ENCODE assay signal across 9 cellular contexts in genomic region chr16:31052131-31052530, GRCh38. TPM values are rescaled to one million over a fixed set of nuclear protein-coding genes. Genes with fewer than 3 reads are reported as not detected.
DNase-seq lines count a peak whose midpoint lies in the region; ATAC-seq, FAIRE-seq and TF ChIP-seq lines count a peak whose summit lies in the region.
"Had no signal": no experiment of that assay in that cellular context is flagged by ENCODE, and none has a peak within 500 bp of the region (broad histone marks: within the 10 kb centered on the region; RNA-seq: fewer than 3 reads in every experiment).

No MANE protein-coding gene starts in this region.

- intact Hi-C loops in endothelial cell of umbilical vein (cut with micrococcal nuclease) (no loop called here), psoas muscle (cut with DNase I) (loop anchor here in 1 of 2 donors (10.0 kb wide), 1 partner anchor 57 kb away; no protein-coding TSS in a partner anchor), dorsolateral prefrontal cortex (cut with DNase I) (no loop called here)

- POLR2A ChIA-PET in endothelial cell of umbilical vein (lab: Charles Lee) = no interaction called here

- H4K20me1 ChIP-seq in GM23248 (ENCODE audit: insufficient read depth) = no peaks in the 10 kb centered on the region
- H4K20me1 ChIP-seq in endothelial cell of umbilical vein (replicated peaks; ENCODE audit: control insufficient read depth, extremely low read depth, insufficient read depth, low read length) = no peaks in the 10 kb centered on the region

- BruUV-seq in endothelial cell of umbilical vein (replicated peaks; lab: Mats Ljungman, UMichigan) = no TSS peak

- H3K27me3 ChIP-seq in GM23248 (replicated peaks; ENCODE audit: insufficient read depth) = no peaks in the 10 kb centered on the region
- no peaks in the 10 kb centered on the region for H3K27me3 ChIP-seq in endothelial cell of umbilical vein (ENCODE audit: control insufficient read depth in 2 of 2, insufficient read depth in 2 of 2, low read length in 2 of 2)
- no peaks in the 10 kb centered on the region for H3K27me3 ChIP-seq in psoas muscle (ENCODE audit: insufficient read depth in 3 of 3, low read length in 2 of 3)
- H3K27me3 ChIP-seq in dorsolateral prefrontal cortex = no peaks in the 10 kb centered on the region
- H3K27me3 ChIP-seq: heart left ventricle had no signal

- H3K9me1 ChIP-seq in endothelial cell of umbilical vein (replicated peaks; ENCODE audit: control insufficient read depth, extremely low read depth, insufficient read depth, low read length) = no peaks in the 10 kb centered on the region

- in situ Hi-C loops in GM23248 (cut with MboI) = no loop called here

- H3K9ac ChIP-seq in GM23248 (peak overlapping the region; percentile 65), endothelial cell of umbilical vein (replicated peaks; ENCODE audit: extremely low read depth, insufficient read depth, low read length) (no peak overlapping the region)

- H3K4me1 ChIP-seq in GM23248 (ENCODE audit: insufficient read depth) = peaks cover 14% of the 10 kb centered on the region
- peaks cover 2% of the 10 kb centered on the region for H3K4me1 ChIP-seq in endothelial cell of umbilical vein (ENCODE audit: control insufficient read depth, extremely low read depth, insufficient read depth, low read length)
- no peaks in the 10 kb centered on the region for H3K4me1 ChIP-seq in psoas muscle

- H3K27ac ChIP-seq in GM23248 = peak overlapping the region; percentile 86
- no peak overlapping the region for H3K27ac ChIP-seq in endothelial cell of umbilical vein (ENCODE audit: insufficient read depth, low read depth, low read length)
- H3K27ac ChIP-seq in psoas muscle = no peak overlapping the region
- H3K27ac ChIP-seq in dorsolateral prefrontal cortex = no peak overlapping the region

- H2AFZ ChIP-seq in GM23248 (peak overlapping the region; percentile 26; the same call in 1 of the 2 replicates), endothelial cell of umbilical vein (ENCODE audit: low read depth, low read length) (no peak overlapping the region)

- peak; percentile 50 to 76 (median 64) for ATAC-seq in psoas muscle
- ATAC-seq in GM21723 (IDR thresholded peaks at IDR 0.05; ENCODE audit: unreplicated experiment) = no peak
- no peak for ATAC-seq in GM19452 (IDR thresholded peaks at IDR 0.05; ENCODE audit: unreplicated experiment)

- H3K36me3 ChIP-seq in GM23248 (ENCODE audit: low read depth) = no peaks in the 10 kb centered on the region
- no peaks in the 10 kb centered on the region for H3K36me3 ChIP-seq in endothelial cell of umbilical vein (ENCODE audit: control insufficient read depth in 2 of 2, extremely low read depth in 1 of 2, insufficient read depth in 2 of 2, low read length in 2 of 2)
- no peaks in the 10 kb centered on the region for H3K36me3 ChIP-seq in psoas muscle (ENCODE audit: insufficient read depth in 1 of 2, low read depth in 1 of 2)
- H3K36me3 ChIP-seq: heart left ventricle had no signal

- H3K79me2 ChIP-seq in GM23248 (ENCODE audit: insufficient read depth) (no peaks in the 10 kb centered on the region), endothelial cell of umbilical vein (ENCODE audit: control insufficient read depth, insufficient read depth, low read length) (no peaks in the 10 kb centered on the region)

- H3K9me3 ChIP-seq in GM23248 (ENCODE audit: low read depth) (no peaks in the 10 kb centered on the region), endothelial cell of umbilical vein (replicated peaks; ENCODE audit: control insufficient read depth, insufficient read depth, low read length) (no peaks in the 10 kb centered on the region), psoas muscle (no peaks in the 10 kb centered on the region)
- H3K9me3 ChIP-seq: heart left ventricle had no signal

- TF ChIP-seq CTCF in endothelial cell of umbilical vein (IDR thresholded peaks at IDR 0.05; ENCODE audit: extremely low read depth in 1 of 2, insufficient read depth in 1 of 2, low read depth in 1 of 2, low read length in 2 of 2) (no peak), psoas muscle (IDR thresholded peaks at IDR 0.05) (no peak), dorsolateral prefrontal cortex (IDR thresholded peaks at IDR 0.05 in 54 of 56, conservative IDR thresholded peaks at IDR 0.05 in 2 of 56; ENCODE audit: low read depth in 1 of 56, partially characterized antibody in 56 of 56) (no peak)

- FAIRE-seq in endothelial cell of umbilical vein (lab: Jason Lieb, UNC) = peak; percentile 56

- no peaks in the 10 kb centered on the region for H3K9me2 ChIP-seq in GM23248 (ENCODE audit: insufficient read depth)

- dilution Hi-C loops in endothelial cell of umbilical vein (cut with MboI; ENCODE audit: extremely low pct_ligation_motif_present, low sequenced_read_pairs) = no loop called here

- CTCF ChIA-PET in endothelial cell of umbilical vein (lab: Charles Lee) = no interaction called here

- H3K4me3 ChIP-seq in GM23248 (no peak overlapping the region), endothelial cell of umbilical vein (replicated peaks in 1 of 3; ENCODE audit: insufficient read depth in 1 of 3, low read depth in 1 of 3, low read length in 3 of 3) (no peak overlapping the region), psoas muscle (no peak overlapping the region), dorsolateral prefrontal cortex (no peak overlapping the region)
- H3K4me3 ChIP-seq: heart left ventricle had no signal

- DNase-seq in GM23248 = peak; percentile 97
- peak; percentile 76 for DNase-seq in NCI-H460 (ENCODE audit: extremely low read depth, low read depth)
- peak; percentile 37 for DNase-seq in endothelial cell of umbilical vein (ENCODE audit: low read depth, low spot score)
- no peak for DNase-seq in psoas muscle
- DNase-seq in dorsolateral prefrontal cortex = no peak
- DNase-seq: heart left ventricle, NCI-H69 had no signal

- H3F3A ChIP-seq in GM23248 (ENCODE audit: insufficient read depth) = peaks cover 18% of the 10 kb centered on the region

- H3K4me2 ChIP-seq in GM23248 (ENCODE audit: unreplicated experiment) = peak overlapping the region; percentile 29
- no peak overlapping the region for H3K4me2 ChIP-seq in endothelial cell of umbilical vein (ENCODE audit: insufficient read depth, low read length)

- 0% methylated on average over 2 of the region's 2 CpGs for WGBS in GM23248 (ENCODE audit: low coverage in 1 of 2, low lambda C conversion rate in 2 of 2, missing lambda C conversion rate in 2 of 2), 2 experiments
- WGBS in psoas muscle, 3 donors = 27 to 38% (median 35%) methylated on average over 2 of the region's 2 CpGs

- no peak for TF ChIP-seq POLR2A in endothelial cell of umbilical vein (IDR thresholded peaks at IDR 0.05; ENCODE audit: low read depth, low read length)

RNA-seq across cellular contexts. Expression of gene STX4, which starts 18.8 kb away (rescaled TPM):
- total RNA-seq in GM23248 (2014; rRNA removed; shearing (Covaris generic)) = 24.9 and 25.8 TPM in 2 replicates
- polyA plus RNA-seq in GM23248 (2016; fragmentation: Nextera tagmentation; extraction: Ambion mirVana) (49.3 and 52.1 TPM in 2 replicates), endothelial cell of umbilical vein (49.4 and 49.5 TPM in 2 replicates), psoas muscle (100 to 1,000 TPM in 1 of 3 donors, 10 to 100 TPM in 2; 61.8 to 123 (median 83.3) TPM)
- 19.1 and 25.1 TPM in 2 replicates for total RNA-seq in NCI-H460 (2014; rRNA removed; shearing (Covaris generic))
- polyA plus RNA-seq in NCI-H460 (2014; cell fraction: nucleus; rRNA removed) = 25.0 and 27.8 TPM in 2 replicates
- total RNA-seq in endothelial cell of umbilical vein (60.7 and 65.2 TPM in 2 replicates), psoas muscle (10 to 100 TPM; 47.6 to 57.8 (median 51.6) TPM), dorsolateral prefrontal cortex (100 to 1,000 TPM in 1 of 120 experiments, 10 to 100 TPM in 119; 37.7 to 113 (median 67.3) TPM)
- polyA plus RNA-seq in endothelial cell of umbilical vein (2011; cell fraction: cytosol; rRNA removed) = 44.1 and 47.8 TPM in 2 replicates
- 138 TPM in 2 replicates for polyA plus RNA-seq in endothelial cell of umbilical vein (2011; cell fraction: nucleus; rRNA removed)
- polyA plus RNA-seq in endothelial cell of umbilical vein (2012) = 77.9 and 85.6 TPM in 2 replicates
- 37.0 and 45.8 TPM in 2 replicates for polyA minus RNA-seq in endothelial cell of umbilical vein
- 8.8 TPM for polyA minus RNA-seq in endothelial cell of umbilical vein (2011; cell fraction: cytosol; rRNA and poly(A)+ RNA removed)
- polyA minus RNA-seq in endothelial cell of umbilical vein (2011; cell fraction: nucleus; rRNA and poly(A)+ RNA removed) = 20.9 and 28.4 TPM in 2 replicates

RNA-seq across cellular contexts. Expression of gene ZNF668, which starts 21.9 kb away (rescaled TPM):
- 20.6 and 21.8 TPM in 2 replicates for total RNA-seq in GM23248 (2014; rRNA removed; shearing (Covaris generic))
- polyA plus RNA-seq in GM23248 (2016; fragmentation: Nextera tagmentation; extraction: Ambion mirVana) (19.5 and 20.8 TPM in 2 replicates), endothelial cell of umbilical vein (11.8 and 14.4 TPM in 2 replicates), psoas muscle (10 to 100 TPM in 2 of 3 donors, 1 to 10 TPM in 1; 7.2 to 12.3 (median 10.9) TPM)
- 8.5 and 10.6 TPM in 2 replicates for total RNA-seq in NCI-H460 (2014; rRNA removed; shearing (Covaris generic))
- polyA plus RNA-seq in NCI-H460 (2014; cell fraction: nucleus; rRNA removed) = 13.3 and 14.0 TPM in 2 replicates
- total RNA-seq in endothelial cell of umbilical vein (11.6 and 13.3 TPM in 2 replicates), psoas muscle (1 to 10 TPM; 5.3 to 7.5 (median 5.8) TPM), dorsolateral prefrontal cortex (10 to 100 TPM in 110 of 120 experiments, 1 to 10 TPM in 10; 7.9 to 24.5 (median 12.5) TPM)
- 5.1 and 7.3 TPM in 2 replicates for polyA plus RNA-seq in endothelial cell of umbilical vein (2011; cell fraction: cytosol; rRNA removed)
- polyA plus RNA-seq in endothelial cell of umbilical vein (2011; cell fraction: nucleus; rRNA removed) = 5.0 and 5.7 TPM in 2 replicates
- 6.3 TPM in 2 replicates for polyA plus RNA-seq in endothelial cell of umbilical vein (2012)
- 6.9 and 8.0 TPM in 2 replicates for polyA minus RNA-seq in endothelial cell of umbilical vein
- 14.7 TPM for polyA minus RNA-seq in endothelial cell of umbilical vein (2011; cell fraction: cytosol; rRNA and poly(A)+ RNA removed)
- 4.0 and 7.6 TPM in 2 replicates for polyA minus RNA-seq in endothelial cell of umbilical vein (2011; cell fraction: nucleus; rRNA and poly(A)+ RNA removed)

RNA-seq across cellular contexts. Expression of gene ZNF646, which starts 22.1 kb away (rescaled TPM):
- 10.6 and 12.8 TPM in 2 replicates for total RNA-seq in GM23248 (2014; rRNA removed; shearing (Covaris generic))
- 3.5 and 4.0 TPM in 2 replicates for polyA plus RNA-seq in GM23248 (2016; fragmentation: Nextera tagmentation; extraction: Ambion mirVana)
- total RNA-seq in NCI-H460 (2014; rRNA removed; shearing (Covaris generic)) = 12.6 and 13.8 TPM in 2 replicates
- polyA plus RNA-seq in NCI-H460 (2014; cell fraction: nucleus; rRNA removed) = 7.6 and 22.5 TPM in 2 replicates
- 13.1 and 15.9 TPM in 2 replicates for total RNA-seq in endothelial cell of umbilical vein
- polyA plus RNA-seq in endothelial cell of umbilical vein = 4.1 and 5.9 TPM in 2 replicates
- polyA plus RNA-seq in endothelial cell of umbilical vein (2011; cell fraction: cytosol; rRNA removed) = 2.7 and 3.3 TPM in 2 replicates
- 7.1 and 8.5 TPM in 2 replicates for polyA plus RNA-seq in endothelial cell of umbilical vein (2011; cell fraction: nucleus; rRNA removed)
- polyA plus RNA-seq in endothelial cell of umbilical vein (2012) = 8.0 and 8.4 TPM in 2 replicates
- polyA minus RNA-seq in endothelial cell of umbilical vein = 9.7 and 23.9 TPM in 2 replicates
- polyA minus RNA-seq in endothelial cell of umbilical vein (2011; cell fraction: cytosol; rRNA and poly(A)+ RNA removed) = 7.4 TPM
- polyA minus RNA-seq in endothelial cell of umbilical vein (2011; cell fraction: nucleus; rRNA and poly(A)+ RNA removed) = 13.3 and 20.9 TPM in 2 replicates
- 10 to 100 TPM in 2 of 4 donors, 1 to 10 TPM in 2; 8.4 to 22.6 (median 12.3) TPM for total RNA-seq in psoas muscle
- polyA plus RNA-seq in psoas muscle = 10 to 100 TPM in 1 of 3 donors, 1 to 10 TPM in 2; 4.0 to 20.8 (median 5.9) TPM
- 10 to 100 TPM; 11.2 to 24.3 (median 16.7) TPM for total RNA-seq in dorsolateral prefrontal cortex

RNA-seq across cellular contexts. Expression of gene PRSS53, which starts 36.6 kb away (rescaled TPM):
- total RNA-seq in GM23248 (2014; rRNA removed; shearing (Covaris generic)) = 7.0 and 10.5 TPM in 2 replicates
- polyA plus RNA-seq in GM23248 (2016; fragmentation: Nextera tagmentation; extraction: Ambion mirVana) (0.84 and 0.95 TPM in 2 replicates), endothelial cell of umbilical vein (3.5 and 4.6 TPM in 2 replicates), psoas muscle (under 1 TPM; 0.17 to 0.56 (median 0.31) TPM)
- total RNA-seq in NCI-H460 (2014; rRNA removed; shearing (Covaris generic)) = 1.3 TPM in 2 replicates
- 10.5 and 18.7 TPM in 2 replicates for polyA plus RNA-seq in NCI-H460 (2014; cell fraction: nucleus; rRNA removed)
- total RNA-seq in endothelial cell of umbilical vein (2.8 and 4.5 TPM in 2 replicates), psoas muscle (under 1 TPM; 0.32 to 0.90 (median 0.48) TPM), dorsolateral prefrontal cortex (10 to 100 TPM in 4 of 120 experiments, 1 to 10 TPM in 116; 2.2 to 12.6 (median 5.5) TPM)
- 0.49 and 0.90 TPM in 2 replicates for polyA plus RNA-seq in endothelial cell of umbilical vein (2011; cell fraction: cytosol; rRNA removed)
- polyA plus RNA-seq in endothelial cell of umbilical vein (2011; cell fraction: nucleus; rRNA removed) = 23.7 and 25.2 TPM in 2 replicates
- 1.4 and 1.8 TPM in 2 replicates for polyA plus RNA-seq in endothelial cell of umbilical vein (2012)
- polyA minus RNA-seq in endothelial cell of umbilical vein = 1.1 and 1.7 TPM in 2 replicates
- polyA minus RNA-seq in endothelial cell of umbilical vein (2011; cell fraction: cytosol; rRNA and poly(A)+ RNA removed) = 0.20 TPM
- polyA minus RNA-seq in endothelial cell of umbilical vein (2011; cell fraction: nucleus; rRNA and poly(A)+ RNA removed) = 2.5 and 4.8 TPM in 2 replicates

RNA-seq across cellular contexts. Expression of gene STX1B, which starts 41.7 kb away (rescaled TPM):
- 2.0 and 2.3 TPM in 2 replicates for total RNA-seq in GM23248 (2014; rRNA removed; shearing (Covaris generic))
- 0.23 and 0.46 TPM in 2 replicates for polyA plus RNA-seq in GM23248 (2016; fragmentation: Nextera tagmentation; extraction: Ambion mirVana)
- 0.10 and 0.46 TPM in 2 replicates for total RNA-seq in NCI-H460 (2014; rRNA removed; shearing (Covaris generic))
- 0.27 and 0.96 TPM in 2 replicates for polyA plus RNA-seq in NCI-H460 (2014; cell fraction: nucleus; rRNA removed)
- total RNA-seq in endothelial cell of umbilical vein = 0.07 and 0.11 TPM in 2 replicates
- polyA plus RNA-seq in endothelial cell of umbilical vein = 0.14 and 0.21 TPM in 2 replicates
- 0.12 and 0.18 TPM in 2 replicates for polyA plus RNA-seq in endothelial cell of umbilical vein (2011; cell fraction: cytosol; rRNA removed)
- 0.84 and 0.97 TPM in 2 replicates for polyA plus RNA-seq in endothelial cell of umbilical vein (2011; cell fraction: nucleus; rRNA removed)
- 0.10 and 0.24 TPM in 2 replicates for polyA plus RNA-seq in endothelial cell of umbilical vein (2012)
- 0.10 TPM in 1 of 2 replicates, not detected in the other for polyA minus RNA-seq in endothelial cell of umbilical vein
- 0.51 TPM for polyA minus RNA-seq in endothelial cell of umbilical vein (2011; cell fraction: cytosol; rRNA and poly(A)+ RNA removed)
- polyA minus RNA-seq in endothelial cell of umbilical vein (2011; cell fraction: nucleus; rRNA and poly(A)+ RNA removed) = 0.29 and 0.67 TPM in 2 replicates
- total RNA-seq in psoas muscle = under 1 TPM in 3 of 4 donors, not detected in 1; 0.11 to 0.64 (median 0.26) TPM
- polyA plus RNA-seq in psoas muscle = under 1 TPM; 0.04 to 0.14 (median 0.05) TPM
- 100 to 1,000 TPM in 119 of 120 experiments, 10 to 100 TPM in 1; 84.6 to 437 (median 284) TPM for total RNA-seq in dorsolateral prefrontal cortex

Comparison
In these comparisons a context has a peak if more than half of its experiments do, and no peak if none do; other contexts are left out.
1. DNase-seq: peak in GM23248 (single experiment), NCI-H460 (single experiment) and endothelial cell of umbilical vein (single experiment); none in psoas muscle (0 of 2) and dorsolateral prefrontal cortex (0 of 10).
2. ATAC-seq: peak in psoas muscle (4 of 4); none in GM21723 (single experiment) and GM19452 (single experiment).